In the genomic region with DNA sequence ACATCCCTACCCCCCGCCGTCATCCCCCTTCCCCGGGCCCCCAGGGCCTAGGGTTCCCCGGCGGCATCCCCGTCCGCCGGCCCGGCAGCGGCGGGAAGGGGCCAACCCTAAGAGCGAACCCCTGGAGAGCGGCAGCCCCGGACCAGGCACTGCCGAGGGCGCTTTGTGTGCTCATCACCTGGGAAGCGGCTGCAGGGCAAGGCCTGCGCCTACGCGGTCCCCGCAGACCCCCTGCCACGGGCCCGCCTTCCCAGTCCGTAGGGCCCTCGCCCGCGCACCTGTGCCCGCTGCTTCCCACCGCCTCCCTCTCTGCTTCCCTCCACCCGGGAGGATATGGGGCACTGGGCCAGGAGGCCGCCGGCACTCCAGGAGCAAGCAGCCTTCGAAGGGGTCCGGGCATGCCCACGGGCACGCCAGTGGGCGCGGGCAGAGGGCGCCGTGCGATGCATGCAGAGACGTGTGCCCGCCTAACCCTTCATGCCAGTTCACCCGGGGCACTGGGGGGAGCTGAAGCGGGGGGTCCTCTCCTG, we compare ENCODE assay signal across 8 cellular contexts. TPM values are rescaled to one million over a fixed set of nuclear protein-coding genes. Genes with fewer than 3 reads are reported as not detected.
DNase-seq lines count a peak whose midpoint lies in the region; ATAC-seq and TF ChIP-seq lines count a peak whose summit lies in the region.

No MANE protein-coding gene starts in this region.

- H3K36me3 Mint-ChIP-seq in central memory CD8-positive, alpha-beta T cell (ENCODE audit: insufficient read depth): peaks cover 40% of the 10 kb centered on the region
- H3K36me3 Mint-ChIP-seq in nephron (ENCODE audit: low read depth): peaks cover 11% of the 10 kb centered on the region

- DNase-seq in GM12865 (ENCODE audit: low read depth) (no peak), HT-29 (ENCODE audit: low spot score) (no peak), NCI-H774 (lab: John Stamatoyannopoulos, UW) (no peak)
- no peak for DNase-seq in central memory CD8-positive, alpha-beta T cell (ENCODE audit: low spot score in 2 of 2)
- no peak for DNase-seq in stimulated activated CD4-positive, alpha-beta T cell treated with anti-CD3 and anti-CD28 coated beads, Interleukin-15, amount 100 ng/mL, for 24 hours

- H3K9me3 Mint-ChIP-seq in central memory CD8-positive, alpha-beta T cell: no peaks in the 10 kb centered on the region
- H3K9me3 Mint-ChIP-seq in nephron: peaks cover 10% of the 10 kb centered on the region

- peak overlapping the region; percentile 82 for H3K27ac Mint-ChIP-seq in central memory CD8-positive, alpha-beta T cell (ENCODE audit: low read depth)
- H3K27ac Mint-ChIP-seq in nephron: no peak overlapping the region

- TF ChIP-seq CTCF in GM12865 (IDR thresholded peaks at IDR 0.05; ENCODE audit: insufficient read depth, low read depth, low read length, missing control alignments): no peak
- TF ChIP-seq CTCF in nephron (IDR thresholded peaks at IDR 0.05; ENCODE audit: unreplicated experiment in 3 of 3): no peak

- ATAC-seq in HG03571 (IDR thresholded peaks at IDR 0.05; ENCODE audit: unreplicated experiment) (peak; percentile 4), GM19035 (IDR thresholded peaks at IDR 0.05; ENCODE audit: unreplicated experiment) (no peak)
- ATAC-seq in central memory CD8-positive, alpha-beta T cell (replicated peaks; ENCODE audit: extremely low read depth, poor library complexity, severe bottlenecking): no peak

- H3K4me3 Mint-ChIP-seq in central memory CD8-positive, alpha-beta T cell: peak overlapping the region; percentile 88
- H3K4me3 Mint-ChIP-seq in nephron: peak overlapping the region; percentile 84 to 87 (median 87)

- H3K4me3 ChIP-seq in GM12865 (ENCODE audit: low read depth, low read length): peak overlapping the region; percentile 44

- H3K27me3 Mint-ChIP-seq in central memory CD8-positive, alpha-beta T cell: no peaks in the 10 kb centered on the region
- H3K27me3 Mint-ChIP-seq in nephron (ENCODE audit: low read depth): no peaks in the 10 kb centered on the region

- H3K4me1 Mint-ChIP-seq in central memory CD8-positive, alpha-beta T cell: peaks cover 13% of the 10 kb centered on the region
- peaks cover 5% of the 10 kb centered on the region for H3K4me1 Mint-ChIP-seq in nephron

RNA-seq across cellular contexts. Expression of a gene that starts 2.6 kb away (rescaled TPM):
- 482 and 516 TPM in 2 replicates for total RNA-seq in HT-29 (2014; rRNA removed; shearing (Covaris generic))

RNA-seq across cellular contexts. Expression of a gene that starts 7.3 kb away (rescaled TPM):
- total RNA-seq in HT-29 (2014; rRNA removed; shearing (Covaris generic)): 70.5 and 87.0 TPM in 2 replicates

RNA-seq across cellular contexts. Expression of a gene that starts 26.3 kb away (rescaled TPM):
- 4,676 and 4,679 TPM in 2 replicates for total RNA-seq in HT-29 (2014; rRNA removed; shearing (Covaris generic))

RNA-seq across cellular contexts. Expression of a gene that starts 37.2 kb away (rescaled TPM):
- total RNA-seq in HT-29 (2014; rRNA removed; shearing (Covaris generic)): 114 and 118 TPM in 2 replicates

RNA-seq across cellular contexts. Expression of a gene that starts 39.5 kb away (rescaled TPM):
- 60.3 and 80.6 TPM in 2 replicates for total RNA-seq in HT-29 (2014; rRNA removed; shearing (Covaris generic))
